ENCODE assay signal across 8 cellular contexts in genomic region chr12:121295746-121296617, GRCh38. TPM values are rescaled to one million over a fixed set of nuclear protein-coding genes. Genes with fewer than 3 reads are reported as not detected.
DNase-seq lines count a peak whose midpoint lies in the region; ATAC-seq and TF ChIP-seq lines count a peak whose summit lies in the region.

No MANE protein-coding gene starts in this region.

- peak overlapping the region; percentile 64 for H3K27ac Mint-ChIP-seq in activated CD4-positive, alpha-beta memory T cell treated with anti-CD3 and anti-CD28 coated beads, Interleukin-2, amount 10 ng/mL, durations not matched to agents 7 days and 5 days

- POLR2A ChIA-PET in activated CD4-positive, alpha-beta memory T cell treated with anti-CD3 and anti-CD28 coated beads, Interleukin-2, amount 10 ng/mL, durations not matched to agents 7 days and 5 days (lab: Charles Lee): interaction anchor here (0.8 to 3.6 kb wide), 6 partner anchors 10 to 248 kb away, joined by 3 to 23 read pairs (median 7); partner anchors contain the start of gene RNF34

- H3K4me3 ChIP-seq in fibroblast of the aortic adventitia (ENCODE audit: low read depth, low read length): peak overlapping the region; percentile 88

- peaks cover 1% of the 10 kb centered on the region for H3K27me3 Mint-ChIP-seq in activated CD4-positive, alpha-beta memory T cell treated with anti-CD3 and anti-CD28 coated beads, Interleukin-2, amount 10 ng/mL, durations not matched to agents 7 days and 5 days

- DNase-seq in ELF-1 (ENCODE audit: low read depth, low spot score) (peak; percentile 43), HuH-7.5 (ENCODE audit: low spot score) (peak; percentile 37), fibroblast of the aortic adventitia (ENCODE audit: low read depth) (no peak), occipital lobe (lab: John Stamatoyannopoulos, UW) (peak; percentile 62), NCI-H2171 treated with DMSO at 0.1 percent for 48 hours (lab: John Stamatoyannopoulos, UW) (no peak), SIG-M5 treated with dmso at 0.1 percent for 504 hours (lab: John Stamatoyannopoulos, UW; ENCODE audit: unreplicated experiment) (no peak)
- peak; percentile 31 for DNase-seq in activated CD4-positive, alpha-beta memory T cell treated with anti-CD3 and anti-CD28 coated beads, Interleukin-2, amount 10 ng/mL, durations not matched to agents 7 days and 5 days

- peak overlapping the region; percentile 88 for H3K4me3 Mint-ChIP-seq in activated CD4-positive, alpha-beta memory T cell treated with anti-CD3 and anti-CD28 coated beads, Interleukin-2, amount 10 ng/mL, durations not matched to agents 7 days and 5 days

- H3K36me3 Mint-ChIP-seq in activated CD4-positive, alpha-beta memory T cell treated with anti-CD3 and anti-CD28 coated beads, Interleukin-2, amount 10 ng/mL, durations not matched to agents 7 days and 5 days (ENCODE audit: low read depth): peaks cover 8% of the 10 kb centered on the region

- TF ChIP-seq CTCF in fibroblast of the aortic adventitia (IDR thresholded peaks at IDR 0.05; ENCODE audit: insufficient read depth, low read length): no peak

- ATAC-seq in GM21515 (IDR thresholded peaks at IDR 0.05; ENCODE audit: unreplicated experiment): peak; percentile 34

- H3K9me3 Mint-ChIP-seq in activated CD4-positive, alpha-beta memory T cell treated with anti-CD3 and anti-CD28 coated beads, Interleukin-2, amount 10 ng/mL, durations not matched to agents 7 days and 5 days: no peaks in the 10 kb centered on the region

- CTCF ChIA-PET in activated CD4-positive, alpha-beta memory T cell treated with anti-CD3 and anti-CD28 coated beads, Interleukin-2, amount 10 ng/mL, durations not matched to agents 7 days and 5 days (lab: Charles Lee): interaction anchor here (0.5 to 1.2 kb wide), 4 partner anchors 39 to 870 kb away, joined by 3 to 4 read pairs (median 4); partner anchors contain the start of gene ANAPC5

- peaks cover 46% of the 10 kb centered on the region for H3K4me1 Mint-ChIP-seq in activated CD4-positive, alpha-beta memory T cell treated with anti-CD3 and anti-CD28 coated beads, Interleukin-2, amount 10 ng/mL, durations not matched to agents 7 days and 5 days

RNA-seq across cellular contexts. Expression of gene CAMKK2, which starts 0.5 kb away (rescaled TPM):
- total RNA-seq in activated CD4-positive, alpha-beta memory T cell treated with anti-CD3 and anti-CD28 coated beads, Interleukin-2, amount 10 ng/mL, durations not matched to agents 7 days and 5 days: 10 to 100 TPM; 27.6 to 29.1 TPM
- total RNA-seq in fibroblast of the aortic adventitia (ENCODE audit: low replicate concordance) (12.0 and 23.8 TPM in 2 replicates), occipital lobe (41.6 TPM)

RNA-seq across cellular contexts. Expression of gene ANAPC5, which starts 56.2 kb away (rescaled TPM):
- total RNA-seq in activated CD4-positive, alpha-beta memory T cell treated with anti-CD3 and anti-CD28 coated beads, Interleukin-2, amount 10 ng/mL, durations not matched to agents 7 days and 5 days: 100 to 1,000 TPM; 125 to 131 TPM
- total RNA-seq in fibroblast of the aortic adventitia (ENCODE audit: low replicate concordance): 148 and 209 TPM in 2 replicates
- total RNA-seq in occipital lobe: 169 TPM

Comparison
In these comparisons a context has a peak if more than half of its experiments do, and no peak if none do; other contexts are left out.
1. DNase-seq: peak in ELF-1 (single experiment), HuH-7.5 (single experiment), activated CD4-positive, alpha-beta memory T cell treated with anti-CD3 and anti-CD28 coated beads, Interleukin-2, amount 10 ng/mL, durations not matched to agents 7 days and 5 days (single experiment) and occipital lobe (single experiment); none in fibroblast of the aortic adventitia (single experiment), NCI-H2171 treated with DMSO at 0.1 percent for 48 hours (single experiment) and SIG-M5 treated with dmso at 0.1 percent for 504 hours (single experiment).